ENCODE assay signal across 21 cellular contexts in the genomic region with DNA sequence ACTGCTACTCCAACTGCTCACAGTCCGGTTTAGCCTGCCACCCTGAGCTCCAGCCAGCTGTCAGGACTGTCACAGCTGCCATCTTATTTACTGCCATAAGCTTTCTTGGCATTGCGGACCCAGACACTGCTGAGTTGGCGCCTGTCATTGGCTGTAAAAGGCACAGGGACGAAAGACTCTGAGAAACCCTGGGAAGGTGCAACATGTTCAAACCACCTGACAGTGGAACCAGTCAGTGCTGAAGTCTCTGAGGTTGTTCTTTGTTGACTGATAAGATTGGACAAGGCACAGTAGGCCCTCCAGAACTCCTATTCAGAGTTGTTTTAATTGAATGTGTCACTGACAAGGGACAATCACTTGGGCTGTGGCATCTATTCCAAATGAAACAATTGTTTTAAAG.
"Had no signal": no experiment of that assay in that cellular context is flagged by ENCODE, and none has a peak within 500 bp of the region (broad histone marks: within the 10 kb centered on the region; RNA-seq: fewer than 3 reads in every experiment).

No MANE protein-coding gene starts in this region.

- DNase-seq: activated CD4-positive, alpha-beta T cell treated with anti-CD3 and anti-CD28 coated beads for 4 hours; activated CD4-positive, alpha-beta T cell treated with anti-CD3 and anti-CD28 coated beads, Interleukin-2, amount 50 U/mL, for 48 hours; activated CD4-positive, CD25-positive, alpha-beta regulatory T cell; activated naive CD4-positive, alpha-beta T cell treated with Interleukin-2 at 50 U/mL for 16 hours; activated naive CD8-positive, alpha-beta T cell treated with anti-CD3 and anti-CD28 coated beads, Interleukin-2, amount 10 ng/mL, durations not matched to agents 7 days and 5 days; activated T-cell treated with anti-CD3 and anti-CD28 coated beads, Interleukin-2, amount 50 U/mL, for 48 hours; amniotic stem cell; heart left ventricle; islet precursor cell; left cardiac atrium; mesenchymal stem cell; mucosa of descending colon; naive B cell; sigmoid colon; stimulated activated CD4-positive, alpha-beta T cell treated with anti-CD3 and anti-CD28 coated beads, Interleukin-2, amount 100 ng/mL, for 48 hours; stimulated activated CD8-positive, alpha-beta memory T cell treated with anti-CD3 and anti-CD28 coated beads, Interleukin-4, amount 100 ng/mL, for 48 hours; stimulated activated naive B cell treated with anti-CD40 and anti-IgM and Interleukin-4, amounts not matched to agents 10 μg/mL and 1 μg/mL and 100 μg/mL, for 72 hours; T1000; transverse colon; uterus had no signal

- ATAC-seq: gastroesophageal sphincter; heart left ventricle; left cardiac atrium; mucosa of descending colon; stimulated activated naive B cell treated with anti-CD40 and anti-IgM and Interleukin-4, amounts not matched to agents 10 μg/mL and 1 μg/mL and 100 μg/mL, for 72 hours had no signal
